1 cellular context compared by ENCODE assay signal in the genomic region with DNA sequence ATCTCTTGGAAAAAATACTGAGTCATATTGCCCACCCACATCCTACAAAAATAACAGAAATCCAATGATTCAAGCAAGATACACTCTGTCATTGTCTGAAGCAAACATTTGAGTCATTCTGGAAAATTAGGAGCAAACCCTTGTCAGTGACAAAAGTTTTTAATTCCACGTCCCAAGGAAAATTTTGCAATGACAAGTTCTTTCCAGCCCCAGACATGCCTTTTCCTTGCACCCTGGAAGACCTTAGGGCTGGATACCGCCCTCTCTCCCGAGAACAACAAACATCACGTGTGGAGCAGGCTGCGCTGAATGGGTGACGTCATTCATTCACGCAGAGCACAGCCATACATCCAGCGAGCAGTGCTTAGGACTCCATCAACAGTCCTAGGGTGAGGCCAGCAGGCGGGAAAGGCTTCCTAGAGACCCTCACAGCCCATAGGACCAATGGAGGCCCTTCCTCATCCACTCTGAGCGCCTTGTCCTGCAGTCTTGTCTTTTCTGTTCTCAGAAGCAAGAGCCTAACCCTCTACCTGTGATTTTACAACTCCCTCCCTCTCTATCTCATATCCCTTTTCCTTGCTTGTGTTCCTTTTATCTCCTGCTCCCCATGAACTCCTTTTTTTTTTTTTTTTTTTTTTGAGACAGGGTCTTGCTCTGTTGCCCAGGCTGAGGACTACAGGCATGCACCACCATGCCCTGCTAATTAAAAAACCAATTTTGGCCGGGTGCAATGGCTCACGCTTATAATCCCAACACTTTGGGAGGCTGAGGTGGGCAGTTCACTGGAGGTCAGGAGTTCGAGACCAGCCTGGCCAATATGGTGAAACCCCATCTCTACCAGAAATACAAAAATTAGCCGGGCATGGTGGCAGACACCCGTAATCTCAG.
TF ChIP-seq lines count a peak whose summit lies in the region.

No MANE protein-coding gene starts in this region.

TF ChIP-seq in GM23338, 12 proteins besides CTCF, POLR2A, EP300 and RAD21 (continued from another document):
- TF ChIP-seq, protein P1, sequence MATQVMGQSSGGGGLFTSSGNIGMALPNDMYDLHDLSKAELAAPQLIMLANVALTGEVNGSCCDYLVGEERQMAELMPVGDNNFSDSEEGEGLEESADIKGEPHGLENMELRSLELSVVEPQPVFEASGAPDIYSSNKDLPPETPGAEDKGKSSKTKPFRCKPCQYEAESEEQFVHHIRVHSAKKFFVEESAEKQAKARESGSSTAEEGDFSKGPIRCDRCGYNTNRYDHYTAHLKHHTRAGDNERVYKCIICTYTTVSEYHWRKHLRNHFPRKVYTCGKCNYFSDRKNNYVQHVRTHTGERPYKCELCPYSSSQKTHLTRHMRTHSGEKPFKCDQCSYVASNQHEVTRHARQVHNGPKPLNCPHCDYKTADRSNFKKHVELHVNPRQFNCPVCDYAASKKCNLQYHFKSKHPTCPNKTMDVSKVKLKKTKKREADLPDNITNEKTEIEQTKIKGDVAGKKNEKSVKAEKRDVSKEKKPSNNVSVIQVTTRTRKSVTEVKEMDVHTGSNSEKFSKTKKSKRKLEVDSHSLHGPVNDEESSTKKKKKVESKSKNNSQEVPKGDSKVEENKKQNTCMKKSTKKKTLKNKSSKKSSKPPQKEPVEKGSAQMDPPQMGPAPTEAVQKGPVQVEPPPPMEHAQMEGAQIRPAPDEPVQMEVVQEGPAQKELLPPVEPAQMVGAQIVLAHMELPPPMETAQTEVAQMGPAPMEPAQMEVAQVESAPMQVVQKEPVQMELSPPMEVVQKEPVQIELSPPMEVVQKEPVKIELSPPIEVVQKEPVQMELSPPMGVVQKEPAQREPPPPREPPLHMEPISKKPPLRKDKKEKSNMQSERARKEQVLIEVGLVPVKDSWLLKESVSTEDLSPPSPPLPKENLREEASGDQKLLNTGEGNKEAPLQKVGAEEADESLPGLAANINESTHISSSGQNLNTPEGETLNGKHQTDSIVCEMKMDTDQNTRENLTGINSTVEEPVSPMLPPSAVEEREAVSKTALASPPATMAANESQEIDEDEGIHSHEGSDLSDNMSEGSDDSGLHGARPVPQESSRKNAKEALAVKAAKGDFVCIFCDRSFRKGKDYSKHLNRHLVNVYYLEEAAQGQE (IDR thresholded peaks at IDR 0.05; ENCODE audit: unreplicated experiment), result no peak
- TF ChIP-seq, protein P2, sequence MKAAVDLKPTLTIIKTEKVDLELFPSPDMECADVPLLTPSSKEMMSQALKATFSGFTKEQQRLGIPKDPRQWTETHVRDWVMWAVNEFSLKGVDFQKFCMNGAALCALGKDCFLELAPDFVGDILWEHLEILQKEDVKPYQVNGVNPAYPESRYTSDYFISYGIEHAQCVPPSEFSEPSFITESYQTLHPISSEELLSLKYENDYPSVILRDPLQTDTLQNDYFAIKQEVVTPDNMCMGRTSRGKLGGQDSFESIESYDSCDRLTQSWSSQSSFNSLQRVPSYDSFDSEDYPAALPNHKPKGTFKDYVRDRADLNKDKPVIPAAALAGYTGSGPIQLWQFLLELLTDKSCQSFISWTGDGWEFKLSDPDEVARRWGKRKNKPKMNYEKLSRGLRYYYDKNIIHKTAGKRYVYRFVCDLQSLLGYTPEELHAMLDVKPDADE (IDR thresholded peaks at IDR 0.05), result no peak
- TF ChIP-seq STAT1 (IDR thresholded peaks at IDR 0.05; ENCODE audit: unreplicated experiment), result no peak
- TF ChIP-seq JUNB (IDR thresholded peaks at IDR 0.05; ENCODE audit: unreplicated experiment), result no peak
- TF ChIP-seq, protein P3, sequence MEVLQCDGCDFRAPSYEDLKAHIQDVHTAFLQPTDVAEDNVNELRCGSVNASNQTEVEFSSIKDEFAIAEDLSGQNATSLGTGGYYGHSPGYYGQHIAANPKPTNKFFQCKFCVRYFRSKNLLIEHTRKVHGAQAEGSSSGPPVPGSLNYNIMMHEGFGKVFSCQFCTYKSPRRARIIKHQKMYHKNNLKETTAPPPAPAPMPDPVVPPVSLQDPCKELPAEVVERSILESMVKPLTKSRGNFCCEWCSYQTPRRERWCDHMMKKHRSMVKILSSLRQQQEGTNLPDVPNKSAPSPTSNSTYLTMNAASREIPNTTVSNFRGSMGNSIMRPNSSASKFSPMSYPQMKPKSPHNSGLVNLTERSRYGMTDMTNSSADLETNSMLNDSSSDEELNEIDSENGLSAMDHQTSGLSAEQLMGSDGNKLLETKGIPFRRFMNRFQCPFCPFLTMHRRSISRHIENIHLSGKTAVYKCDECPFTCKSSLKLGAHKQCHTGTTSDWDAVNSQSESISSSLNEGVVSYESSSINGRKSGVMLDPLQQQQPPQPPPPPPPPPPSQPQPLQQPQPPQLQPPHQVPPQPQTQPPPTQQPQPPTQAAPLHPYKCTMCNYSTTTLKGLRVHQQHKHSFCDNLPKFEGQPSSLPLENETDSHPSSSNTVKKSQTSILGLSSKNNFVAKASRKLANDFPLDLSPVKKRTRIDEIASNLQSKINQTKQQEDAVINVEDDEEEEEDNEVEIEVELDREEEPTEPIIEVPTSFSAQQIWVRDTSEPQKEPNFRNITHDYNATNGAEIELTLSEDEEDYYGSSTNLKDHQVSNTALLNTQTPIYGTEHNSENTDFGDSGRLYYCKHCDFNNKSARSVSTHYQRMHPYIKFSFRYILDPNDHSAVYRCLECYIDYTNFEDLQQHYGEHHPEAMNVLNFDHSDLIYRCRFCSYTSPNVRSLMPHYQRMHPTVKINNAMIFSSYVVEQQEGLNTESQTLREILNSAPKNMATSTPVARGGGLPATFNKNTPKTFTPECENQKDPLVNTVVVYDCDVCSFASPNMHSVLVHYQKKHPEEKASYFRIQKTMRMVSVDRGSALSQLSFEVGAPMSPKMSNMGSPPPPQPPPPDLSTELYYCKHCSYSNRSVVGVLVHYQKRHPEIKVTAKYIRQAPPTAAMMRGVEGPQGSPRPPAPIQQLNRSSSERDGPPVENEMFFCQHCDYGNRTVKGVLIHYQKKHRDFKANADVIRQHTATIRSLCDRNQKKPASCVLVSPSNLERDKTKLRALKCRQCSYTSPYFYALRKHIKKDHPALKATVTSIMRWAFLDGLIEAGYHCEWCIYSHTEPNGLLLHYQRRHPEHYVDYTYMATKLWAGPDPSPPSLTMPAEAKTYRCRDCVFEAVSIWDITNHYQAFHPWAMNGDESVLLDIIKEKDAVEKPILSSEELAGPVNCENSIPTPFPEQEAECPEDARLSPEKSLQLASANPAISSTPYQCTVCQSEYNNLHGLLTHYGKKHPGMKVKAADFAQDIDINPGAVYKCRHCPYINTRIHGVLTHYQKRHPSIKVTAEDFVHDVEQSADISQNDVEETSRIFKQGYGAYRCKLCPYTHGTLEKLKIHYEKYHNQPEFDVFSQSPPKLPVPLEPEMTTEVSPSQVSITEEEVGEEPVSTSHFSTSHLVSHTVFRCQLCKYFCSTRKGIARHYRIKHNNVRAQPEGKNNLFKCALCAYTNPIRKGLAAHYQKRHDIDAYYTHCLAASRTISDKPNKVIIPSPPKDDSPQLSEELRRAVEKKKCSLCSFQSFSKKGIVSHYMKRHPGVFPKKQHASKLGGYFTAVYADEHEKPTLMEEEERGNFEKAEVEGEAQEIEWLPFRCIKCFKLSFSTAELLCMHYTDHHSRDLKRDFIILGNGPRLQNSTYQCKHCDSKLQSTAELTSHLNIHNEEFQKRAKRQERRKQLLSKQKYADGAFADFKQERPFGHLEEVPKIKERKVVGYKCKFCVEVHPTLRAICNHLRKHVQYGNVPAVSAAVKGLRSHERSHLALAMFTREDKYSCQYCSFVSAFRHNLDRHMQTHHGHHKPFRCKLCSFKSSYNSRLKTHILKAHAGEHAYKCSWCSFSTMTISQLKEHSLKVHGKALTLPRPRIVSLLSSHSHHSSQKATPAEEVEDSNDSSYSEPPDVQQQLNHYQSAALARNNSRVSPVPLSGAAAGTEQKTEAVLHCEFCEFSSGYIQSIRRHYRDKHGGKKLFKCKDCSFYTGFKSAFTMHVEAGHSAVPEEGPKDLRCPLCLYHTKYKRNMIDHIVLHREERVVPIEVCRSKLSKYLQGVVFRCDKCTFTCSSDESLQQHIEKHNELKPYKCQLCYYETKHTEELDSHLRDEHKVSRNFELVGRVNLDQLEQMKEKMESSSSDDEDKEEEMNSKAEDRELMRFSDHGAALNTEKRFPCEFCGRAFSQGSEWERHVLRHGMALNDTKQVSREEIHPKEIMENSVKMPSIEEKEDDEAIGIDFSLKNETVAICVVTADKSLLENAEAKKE (CRISPR knock-in tag; IDR thresholded peaks at IDR 0.05), result no peak
- no peak for TF ChIP-seq ZNF331 (CRISPR knock-in tag; IDR thresholded peaks at IDR 0.05; ENCODE audit: low read depth)
